In genomic region chr16:68399456-68399855, GRCh38 we compare ENCODE assay signal across 16 cellular contexts. TPM values are rescaled to one million over a fixed set of nuclear protein-coding genes. Genes with fewer than 3 reads are reported as not detected.
DNase-seq lines count a peak whose midpoint lies in the region; FAIRE-seq and TF ChIP-seq lines count a peak whose summit lies in the region.
"Had no signal": no experiment of that assay in that cellular context is flagged by ENCODE, and none has a peak within 500 bp of the region (broad histone marks: within the 10 kb centered on the region; RNA-seq: fewer than 3 reads in every experiment).

No MANE protein-coding gene starts in this region.

- H3K27ac ChIP-seq in testis (peak overlapping the region; percentile 21 to 64), PC-9 (no peak overlapping the region)
- H3K27ac ChIP-seq: 22Rv1 had no signal

- H3K4me1 ChIP-seq in testis (peaks cover 11% of the 10 kb centered on the region), PC-9 (replicated peaks; ENCODE audit: insufficient read depth) (peaks cover 9% of the 10 kb centered on the region; the same call in 1 of the 2 replicates)

- peak; percentile 2 for DNase-seq in activated T-cell treated with anti-CD3 and anti-CD28 coated beads, Interleukin-2, amount 50 U/mL, for 1 hour
- DNase-seq in activated T-cell treated with anti-CD3 and anti-CD28 coated beads, Interleukin-2, amount 50 U/mL, for 24 hours = no peak
- no peak for DNase-seq in HTR-8/SVneo (ENCODE audit: insufficient read length, low spot score)
- DNase-seq in astrocyte of the spinal cord (ENCODE audit: low read depth, low spot score) = peak; percentile 25
- DNase-seq in testis = no peak
- no peak for DNase-seq in PC-9
- no peak for DNase-seq in SHP77 treated with DMSO at 0.1 percent for 48 hours (lab: John Stamatoyannopoulos, UW)
- no peak for DNase-seq in foreskin fibroblast
- DNase-seq: C1 segment of cervical spinal cord, COR-L47, GDM1, NCI-H1417 treated with DMSO at 0.1 percent for 48 hours, NCI-H2029 treated with DMSO at 0.1 percent for 48 hours, NCI-H524 treated with DMSO at 0.1 percent for 48 hours had no signal

- in situ Hi-C loops in astrocyte of the spinal cord (cut with HindIII; ENCODE audit: low sequenced_read_pairs) = no loop called here

- H3K4me3 ChIP-seq in astrocyte of the spinal cord (ENCODE audit: low read depth, low read length) (no peak overlapping the region), testis (no peak overlapping the region), PC-9 (no peak overlapping the region), foreskin fibroblast (ENCODE audit: low read depth in 1 of 2, low read length in 2 of 2) (no peak overlapping the region)

- no peaks in the 10 kb centered on the region for H3K36me3 Mint-ChIP-seq in activated T-cell treated with anti-CD3 and anti-CD28 coated beads, Interleukin-2, amount 50 U/mL, for 24 hours (ENCODE audit: low read depth)

- no peak for TF ChIP-seq POLR2A in testis (IDR thresholded peaks at IDR 0.05)

- H3F3A ChIP-seq in PC-9 (ENCODE audit: insufficient read depth, low read depth) = no peaks in the 10 kb centered on the region

- H2AFZ ChIP-seq in PC-9 = no peak overlapping the region

- no peak for TF ChIP-seq CTCF in astrocyte of the spinal cord (IDR thresholded peaks at IDR 0.05; ENCODE audit: low read depth, low read length)
- TF ChIP-seq CTCF in testis (IDR thresholded peaks at IDR 0.05) = no peak
- TF ChIP-seq CTCF in PC-9 (conservative IDR thresholded peaks at IDR 0.05) = no peak
- TF ChIP-seq CTCF in foreskin fibroblast (IDR thresholded peaks at IDR 0.05; ENCODE audit: low read depth, low read length) = no peak

- no peak overlapping the region for H3K27ac Mint-ChIP-seq in activated T-cell treated with anti-CD3 and anti-CD28 coated beads, Interleukin-2, amount 50 U/mL, for 24 hours

- peaks cover 26% of the 10 kb centered on the region for H3K4me1 Mint-ChIP-seq in activated T-cell treated with anti-CD3 and anti-CD28 coated beads, Interleukin-2, amount 50 U/mL, for 24 hours (ENCODE audit: low read depth)

- POLR2A ChIA-PET in PC-9 (lab: Charles Lee; ENCODE audit: unreplicated experiment) = no interaction called here

- WGBS in testis, 2 donors = 73 to 90% methylated on average over 3 of the region's 3 CpGs

- no TSS peak for BruUV-seq in PC-9 (replicated peaks; lab: Mats Ljungman, UMichigan)

- H3K4me3 Mint-ChIP-seq in activated T-cell treated with anti-CD3 and anti-CD28 coated beads, Interleukin-2, amount 50 U/mL, for 24 hours = no peak overlapping the region

- CTCF ChIA-PET in PC-9 (lab: Charles Lee) = no interaction called here

- no peak overlapping the region for H3K4me2 ChIP-seq in PC-9

- no peaks in the 10 kb centered on the region for H3K79me2 ChIP-seq in PC-9 (ENCODE audit: low read depth)

- H3K9me2 ChIP-seq in PC-9 (ENCODE audit: insufficient read depth) = no peaks in the 10 kb centered on the region

- peak; percentile 67 for FAIRE-seq in HTR-8/SVneo (lab: Jason Lieb, UNC)

- intact Hi-C loops in testis (cut with DNase I; ENCODE audit: low total_unique reads) = no loop called here
- intact Hi-C loops in PC-9 (cut with micrococcal nuclease; ENCODE audit: unreplicated experiment) = no loop called here

- H4K20me1 ChIP-seq in PC-9 (ENCODE audit: insufficient read depth) = no peaks in the 10 kb centered on the region

- H3K9me3 ChIP-seq in testis (no peaks in the 10 kb centered on the region), PC-9 (ENCODE audit: insufficient read depth, low read depth) (no peaks in the 10 kb centered on the region)

- no peaks in the 10 kb centered on the region for H3K9me3 Mint-ChIP-seq in activated T-cell treated with anti-CD3 and anti-CD28 coated beads, Interleukin-2, amount 50 U/mL, for 24 hours

- no peaks in the 10 kb centered on the region for H3K27me3 Mint-ChIP-seq in activated T-cell treated with anti-CD3 and anti-CD28 coated beads, Interleukin-2, amount 50 U/mL, for 24 hours

- no peaks in the 10 kb centered on the region for H3K36me3 ChIP-seq in testis (ENCODE audit: low read depth, missing control alignments)
- H3K36me3 ChIP-seq in PC-9 (ENCODE audit: low read depth) = no peaks in the 10 kb centered on the region

- H3K27me3 ChIP-seq in testis (no peaks in the 10 kb centered on the region), PC-9 (ENCODE audit: insufficient read depth, low read depth) (no peaks in the 10 kb centered on the region)

RNA-seq across cellular contexts. Expression of gene SMPD3, which starts 48.9 kb away (rescaled TPM):
- total RNA-seq in testis (10 to 100 TPM; 20.6 to 23.4 TPM), PC-9 (2021) (0.30 and 0.94 TPM in 2 replicates)
- 13.3 TPM for polyA plus RNA-seq in testis (ENCODE audit: insufficient read depth, low read depth, low replicate concordance)
- total RNA-seq: H4 had no signal

Comparison
In these comparisons a context has a peak if more than half of its experiments do, and no peak if none do; other contexts are left out.
1. DNase-seq: peak in activated T-cell treated with anti-CD3 and anti-CD28 coated beads, Interleukin-2, amount 50 U/mL, for 1 hour (single experiment) and astrocyte of the spinal cord (single experiment); none in activated T-cell treated with anti-CD3 and anti-CD28 coated beads, Interleukin-2, amount 50 U/mL, for 24 hours (single experiment), HTR-8/SVneo (single experiment), testis (single experiment), PC-9 (0 of 2), SHP77 treated with DMSO at 0.1 percent for 48 hours (single experiment) and foreskin fibroblast (0 of 2).
2. RNA of gene SMPD3, which starts 48.9 kb away (total RNA-seq): 20.6 to 23.4 TPM in testis; 0.30 to 0.94 TPM in PC-9; every median in the first group is over 10 times any median in the second.